In the genomic region with DNA sequence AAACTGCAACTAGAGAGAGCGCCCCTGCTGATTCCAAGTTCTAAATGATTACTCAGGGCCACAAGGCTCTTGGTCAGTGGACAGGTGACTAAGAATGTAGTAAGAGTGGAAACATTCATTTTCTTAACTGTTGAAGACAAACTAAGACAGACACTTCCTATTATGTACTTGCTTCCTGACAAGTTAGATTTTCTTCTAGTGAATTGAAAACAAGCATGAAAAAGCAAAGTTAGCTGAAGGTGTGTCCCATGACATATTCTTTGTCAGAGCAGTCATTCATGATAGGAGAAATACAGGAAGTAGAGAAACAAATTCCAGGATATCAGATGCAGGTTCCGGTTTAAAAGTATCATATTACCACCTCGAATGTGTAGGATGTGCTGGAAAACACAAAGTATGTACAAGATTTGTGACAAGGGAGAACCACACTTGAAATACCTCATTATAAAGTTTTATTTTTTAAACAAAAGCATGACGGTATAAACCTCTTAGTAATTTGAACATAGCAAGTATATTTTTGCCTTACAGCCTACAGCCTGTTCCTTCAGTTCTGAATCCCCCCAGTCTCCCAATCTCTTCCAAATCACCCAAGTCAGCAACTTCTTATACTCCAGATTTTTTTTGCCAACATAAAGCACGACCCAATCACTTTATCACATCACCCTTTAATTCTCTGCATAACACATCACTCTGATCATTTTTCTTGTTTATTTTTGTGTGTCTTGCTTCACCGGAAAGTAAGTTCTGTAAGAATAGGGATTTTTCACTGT, we compare ENCODE assay signal across 1 cellular context.
A peak's percentile ranks its signal among the peaks of the same experiment; 100 is the strongest.
TF ChIP-seq lines count a peak whose summit lies in the region.

No MANE protein-coding gene starts in this region.

TF ChIP-seq in IMR-90, 13 proteins besides CTCF, POLR2A, EP300 and RAD21:
- TF ChIP-seq FOS (IDR thresholded peaks at IDR 0.05; ENCODE audit: low read depth, low read length) (0 out of 2 replicates have a peak, but pooled peaks have one; percentile 9), SMC3 (IDR thresholded peaks at IDR 0.05; ENCODE audit: low read depth, low read length) (no peak), MAFK (IDR thresholded peaks at IDR 0.05; ENCODE audit: low read depth, low read length) (peak; percentile 30; the same call in 1 of the 2 replicates)
